In the genomic region with DNA sequence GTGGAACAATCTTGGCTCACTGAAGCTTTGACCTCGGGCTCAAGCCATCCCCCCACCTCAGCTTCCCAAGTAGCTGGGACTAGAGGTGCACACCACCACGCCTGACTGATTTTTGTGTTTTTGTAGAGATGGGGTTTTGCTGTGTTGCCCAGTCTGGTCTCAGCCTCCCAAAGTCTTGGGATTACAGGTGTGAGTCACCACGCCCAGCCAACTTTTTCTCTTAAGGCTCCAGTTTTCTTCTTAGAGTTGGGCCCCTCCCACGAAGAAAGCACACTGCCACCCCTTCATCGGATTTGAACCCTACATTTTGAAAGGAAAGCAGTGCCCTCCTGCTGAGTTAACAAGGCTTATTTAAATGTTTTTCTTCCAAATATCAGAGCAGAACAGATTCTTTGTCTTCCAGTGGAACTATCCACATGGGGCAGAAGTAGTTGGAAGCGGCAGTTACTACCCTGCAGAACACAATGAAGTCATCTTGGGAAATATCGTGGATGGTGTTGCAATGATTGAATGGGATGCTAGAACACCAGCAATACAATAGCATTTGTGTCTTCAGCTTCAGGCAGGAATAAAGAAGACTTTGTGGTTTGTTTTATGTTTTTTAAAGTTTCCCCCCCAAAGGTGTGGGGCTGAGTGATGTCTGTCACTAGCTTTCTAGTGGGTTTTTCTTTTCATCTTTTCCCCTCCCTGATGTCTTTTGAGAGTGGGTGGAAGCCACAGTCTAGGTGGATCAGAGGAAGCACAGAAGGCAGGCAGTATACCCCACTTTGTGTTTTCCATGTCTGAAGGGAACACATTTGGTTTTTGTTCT, we compare ENCODE assay signal across 8 cellular contexts. TPM values are rescaled to one million over a fixed set of nuclear protein-coding genes. Genes with fewer than 3 reads are reported as not detected.
DNase-seq lines count a peak whose midpoint lies in the region; ATAC-seq and TF ChIP-seq lines count a peak whose summit lies in the region.

No MANE protein-coding gene starts in this region.

- ATAC-seq in PC-3 (no peak), GM19328 (IDR thresholded peaks at IDR 0.05; ENCODE audit: unreplicated experiment) (no peak), GM19455 (IDR thresholded peaks at IDR 0.05; ENCODE audit: unreplicated experiment) (no peak), GM18868 (IDR thresholded peaks at IDR 0.05; ENCODE audit: unreplicated experiment) (no peak)

- 30% methylated on average over 6 of the region's 7 CpGs for WGBS in mammary epithelial cell (ENCODE audit: low coverage, missing lambda C conversion rate)

- H3K36me3 ChIP-seq in BLaER1 (peaks cover 60% of the 10 kb centered on the region), PC-3 (ENCODE audit: low read depth, low read length) (peaks cover 53% of the 10 kb centered on the region), mammary epithelial cell (ENCODE audit: insufficient read depth, low read length) (peaks cover 17% of the 10 kb centered on the region), muscle layer of duodenum (ENCODE audit: control insufficient read depth in 1 of 2, insufficient read depth in 2 of 2, low read length in 2 of 2) (peaks cover 0 to 20% of the 10 kb centered on the region in 2 donors)

- dilution Hi-C loops in mammary epithelial cell (cut with HindIII; ENCODE audit: low sequenced_read_pairs): loop anchor here (5.0 kb wide), 1 partner anchor 56 kb away; no protein-coding TSS in a partner anchor

- H3F3A ChIP-seq in PC-3 (ENCODE audit: low read length, unreplicated experiment): peaks cover 8% of the 10 kb centered on the region

- DNase-seq in PC-3 (peak; percentile 32), mammary epithelial cell (peak; percentile 92), dedifferentiated amniotic fluid mesenchymal stem cell (ENCODE audit: extremely low spot score) (no peak)

- intact Hi-C loops in PC-3 (cut with micrococcal nuclease) (loop anchor here (10.0 kb wide), 1 partner anchor 48 kb away; no protein-coding TSS in a partner anchor), mammary epithelial cell (cut with micrococcal nuclease) (no loop called here)

- H3K9ac ChIP-seq in BLaER1 (no peak overlapping the region), PC-3 (ENCODE audit: low read length) (peak overlapping the region; percentile 70), mammary epithelial cell (ENCODE audit: insufficient read depth, low read length) (peak overlapping the region; percentile 98)

- BruUV-seq in PC-3 (replicated peaks; lab: Mats Ljungman, UMichigan) (no TSS peak), mammary epithelial cell (replicated peaks; lab: Mats Ljungman, UMichigan) (no TSS peak)

- H3K27ac ChIP-seq in BLaER1 (no peak overlapping the region), PC-3 (ENCODE audit: low read length) (peak overlapping the region; percentile 99), mammary epithelial cell (ENCODE audit: insufficient read depth, low read depth, low read length) (peak overlapping the region; percentile 100), muscle layer of duodenum (ENCODE audit: low read length) (peak overlapping the region; percentile 78)

- TF ChIP-seq CTCF in PC-3 (conservative IDR thresholded peaks at IDR 0.05; ENCODE audit: low read depth, low read length) (no peak), mammary epithelial cell (conservative IDR thresholded peaks at IDR 0.05 in 1 of 2, IDR thresholded peaks at IDR 0.05 in 1 of 2; ENCODE audit: extremely low read depth in 1 of 2, insufficient read depth in 1 of 2, low read depth in 1 of 2, low read length in 2 of 2) (no peak)

- CTCF ChIA-PET in PC-3 (lab: Charles Lee): no interaction called here
- CTCF ChIA-PET in mammary epithelial cell (lab: Charles Lee; ENCODE audit: low non-redundant PET): no interaction called here

- no peak overlapping the region for H2AFZ ChIP-seq in PC-3 (ENCODE audit: low read length)
- no peak overlapping the region for H2AFZ ChIP-seq in mammary epithelial cell (ENCODE audit: low read depth, low read length)

- H3K9me3 ChIP-seq in BLaER1 (no peaks in the 10 kb centered on the region), PC-3 (ENCODE audit: low read length) (no peaks in the 10 kb centered on the region), mammary epithelial cell (replicated peaks; ENCODE audit: insufficient read depth, low read length) (no peaks in the 10 kb centered on the region), muscle layer of duodenum (ENCODE audit: control insufficient read depth in 1 of 2, low read length in 2 of 2) (no peaks in the 10 kb centered on the region)

- H3K4me1 ChIP-seq in BLaER1: peaks cover 59% of the 10 kb centered on the region
- peaks cover 97% of the 10 kb centered on the region for H3K4me1 ChIP-seq in PC-3 (ENCODE audit: insufficient read depth, low read length)
- H3K4me1 ChIP-seq in mammary epithelial cell (ENCODE audit: insufficient read depth, low read length): peaks cover 95% of the 10 kb centered on the region
- peaks cover 62 to 77% of the 10 kb centered on the region in 2 donors for H3K4me1 ChIP-seq in muscle layer of duodenum (ENCODE audit: control insufficient read depth in 1 of 2, insufficient read depth in 2 of 2, low read length in 2 of 2)

- in situ Hi-C loops in mammary epithelial cell (cut with MboI; ENCODE audit: low sequenced_read_pairs in 2 of 2): loop anchor here in 1 of 2 donors (5.0 kb wide), 1 partner anchor 36 kb away; no protein-coding TSS in a partner anchor

- H3K79me2 ChIP-seq in PC-3 (ENCODE audit: low read length): peaks cover 96% of the 10 kb centered on the region
- peaks cover 94% of the 10 kb centered on the region for H3K79me2 ChIP-seq in mammary epithelial cell (ENCODE audit: insufficient read depth, low read length)

- no peaks in the 10 kb centered on the region for H3K9me2 ChIP-seq in PC-3 (replicated peaks; ENCODE audit: low read length)

- H3K4me2 ChIP-seq in BLaER1 (peak overlapping the region; percentile 23), PC-3 (ENCODE audit: low read length) (peak overlapping the region; percentile 72), mammary epithelial cell (ENCODE audit: insufficient read depth, low read depth, low read length) (peak overlapping the region; percentile 50)

- POLR2A ChIA-PET in PC-3 (lab: Charles Lee; ENCODE audit: unreplicated experiment): interaction anchor here (0.6 to 1.2 kb wide), 2 partner anchors 11 to 38 kb away, joined by 3 to 5 read pairs; a partner anchor contains a TSS

- peaks cover 100% of the 10 kb centered on the region for H4K20me1 ChIP-seq in BLaER1
- peaks cover 40% of the 10 kb centered on the region; the same call in 1 of the 2 replicates for H4K20me1 ChIP-seq in PC-3 (ENCODE audit: low read length)
- H4K20me1 ChIP-seq in mammary epithelial cell (ENCODE audit: insufficient read depth, low read length): no peaks in the 10 kb centered on the region

- H3K4me3 ChIP-seq in BLaER1 (no peak overlapping the region), PC-3 (ENCODE audit: low read length) (peak overlapping the region; percentile 36; the same call in 1 of the 2 replicates), mammary epithelial cell (replicated peaks in 1 of 3; ENCODE audit: insufficient read depth in 1 of 3, low read depth in 2 of 3, low read length in 3 of 3) (no peak overlapping the region), muscle layer of duodenum (ENCODE audit: low read depth in 1 of 2, low read length in 2 of 2) (no peak overlapping the region)

- H3K27me3 ChIP-seq in BLaER1 (no peaks in the 10 kb centered on the region), PC-3 (ENCODE audit: low read length) (no peaks in the 10 kb centered on the region), mammary epithelial cell (ENCODE audit: insufficient read depth, low read length) (no peaks in the 10 kb centered on the region), muscle layer of duodenum (ENCODE audit: low read depth, low read length) (no peaks in the 10 kb centered on the region)

RNA-seq across cellular contexts. Expression of a gene that starts 8.9 kb away (rescaled TPM):
- 382 and 397 TPM in 2 replicates for total RNA-seq in PC-3 (2014; rRNA removed)
- total RNA-seq in mammary epithelial cell: 1,000 to 10,000 TPM in 1 of 2 donors, 100 to 1,000 TPM in 1; 951 to 1,146 TPM
- 524 TPM for polyA plus RNA-seq in mammary epithelial cell
- polyA minus RNA-seq in mammary epithelial cell: 912 TPM

RNA-seq across cellular contexts. Expression of a gene that starts 37.4 kb away (rescaled TPM):
- total RNA-seq in PC-3 (2014; rRNA removed): 310 and 414 TPM in 2 replicates
- total RNA-seq in mammary epithelial cell: 100 to 1,000 TPM; 237 to 319 TPM
- polyA plus RNA-seq in mammary epithelial cell: 490 TPM
- 368 TPM for polyA minus RNA-seq in mammary epithelial cell

RNA-seq across cellular contexts. Expression of a gene that starts 38.6 kb away (rescaled TPM):
- total RNA-seq in PC-3 (2014; rRNA removed) (0.63 and 2.3 TPM in 2 replicates), mammary epithelial cell (under 1 TPM in 1 of 2 donors, not detected in 1; 0.75 TPM)
- polyA plus RNA-seq in mammary epithelial cell: 0.51 TPM
- polyA minus RNA-seq in mammary epithelial cell: not detected
